In genomic region chr11:76209671-76209955, GRCh38 we compare ENCODE assay signal across 8 cellular contexts. TPM values are rescaled to one million over a fixed set of nuclear protein-coding genes. Genes with fewer than 3 reads are reported as not detected.
A peak's percentile ranks its signal among the peaks of the same experiment; 100 is the strongest.
DNase-seq lines count a peak whose midpoint lies in the region; ATAC-seq and TF ChIP-seq lines count a peak whose summit lies in the region.

No MANE protein-coding gene starts in this region.

- TF ChIP-seq CTCF in AG10803 (conservative IDR thresholded peaks at IDR 0.05; ENCODE audit: low read length) (no peak), KMS-11 (conservative IDR thresholded peaks at IDR 0.05; ENCODE audit: low read depth, low read length) (no peak), dorsolateral prefrontal cortex (IDR thresholded peaks at IDR 0.05 in 54 of 56, conservative IDR thresholded peaks at IDR 0.05 in 2 of 56; ENCODE audit: low read depth in 1 of 56, partially characterized antibody in 56 of 56) (no peak)

- H4K20me1 ChIP-seq in KMS-11 (ENCODE audit: insufficient read depth), result no peaks in the 10 kb centered on the region

- H3K4me3 Mint-ChIP-seq in natural killer cell treated with Interleukin-12 subunit alpha and Interleukin-12 subunit beta and Interleukin-15 and Interleukin-18, amount 100 ng/mL, for 72 hours, result peak overlapping the region; percentile 17

- peak overlapping the region; percentile 72 for H3K4me2 ChIP-seq in KMS-11

- H3K36me3 ChIP-seq in KMS-11 (ENCODE audit: insufficient read depth), result no peaks in the 10 kb centered on the region

- peak overlapping the region; percentile 89 for H2AFZ ChIP-seq in KMS-11 (ENCODE audit: low read depth)

- H3K27me3 Mint-ChIP-seq in natural killer cell treated with Interleukin-12 subunit alpha and Interleukin-12 subunit beta and Interleukin-15 and Interleukin-18, amount 100 ng/mL, for 72 hours, result peaks cover 23 to 28% of the 10 kb centered on the region in 2 donors

- H3K9ac ChIP-seq in KMS-11, result peak overlapping the region; percentile 83

- no peak for ATAC-seq in natural killer cell treated with Interleukin-12 subunit alpha and Interleukin-12 subunit beta and Interleukin-15 and Interleukin-18, amount 100 ng/mL, for 72 hours

- peaks cover 15 to 18% of the 10 kb centered on the region in 2 donors for H3K4me1 Mint-ChIP-seq in natural killer cell treated with Interleukin-12 subunit alpha and Interleukin-12 subunit beta and Interleukin-15 and Interleukin-18, amount 100 ng/mL, for 72 hours (ENCODE audit: low read depth in 2 of 2)

- H3K27me3 ChIP-seq in KMS-11 (ENCODE audit: insufficient read depth, low read depth), result no peaks in the 10 kb centered on the region
- H3K27me3 ChIP-seq in dorsolateral prefrontal cortex, result peaks cover 0 to 33% (median 9%) of the 10 kb centered on the region in 45 donors

- H3K36me3 Mint-ChIP-seq in natural killer cell treated with Interleukin-12 subunit alpha and Interleukin-12 subunit beta and Interleukin-15 and Interleukin-18, amount 100 ng/mL, for 72 hours, result no peaks in the 10 kb centered on the region

- intact Hi-C loops in dorsolateral prefrontal cortex (cut with DNase I), result loop anchor here (2.0 to 10.0 kb wide), 7 partner anchors 52 to 475 kb away; partner anchors contain the start of genes EMSY (in 1 of the 2), GVQW3 (in 1 of the 2) and THAP12 (in 1 of the 2)

- H3K27ac ChIP-seq in KMS-11, result peak overlapping the region; percentile 76
- no peak overlapping the region for H3K27ac ChIP-seq in dorsolateral prefrontal cortex

- H3K27ac Mint-ChIP-seq in natural killer cell treated with Interleukin-12 subunit alpha and Interleukin-12 subunit beta and Interleukin-15 and Interleukin-18, amount 100 ng/mL, for 72 hours, result no peak overlapping the region

- H3K9me3 Mint-ChIP-seq in natural killer cell treated with Interleukin-12 subunit alpha and Interleukin-12 subunit beta and Interleukin-15 and Interleukin-18, amount 100 ng/mL, for 72 hours, result no peaks in the 10 kb centered on the region

- H3K79me2 ChIP-seq in KMS-11 (ENCODE audit: insufficient read depth, low read depth), result peaks cover 22% of the 10 kb centered on the region

- peaks cover 54% of the 10 kb centered on the region for H3K4me1 ChIP-seq in KMS-11 (ENCODE audit: low read depth, poor library complexity, severe bottlenecking)

- H3K4me3 ChIP-seq in AG10803 (ENCODE audit: low read length), result peak overlapping the region; percentile 24
- H3K4me3 ChIP-seq in KMS-11 (IDR thresholded peaks at IDR 0.05; ENCODE audit: insufficient read depth, low read depth, low read length), result no peak overlapping the region
- peak overlapping the region; percentile 47 to 83 (median 66) for H3K4me3 ChIP-seq in dorsolateral prefrontal cortex

- no peak for DNase-seq in AG10803 (ENCODE audit: low read depth)
- DNase-seq in dorsolateral prefrontal cortex, result no peak
- DNase-seq in natural killer cell treated with Interleukin-12 subunit alpha and Interleukin-12 subunit beta and Interleukin-15 and Interleukin-18, amount 100 ng/mL, for 72 hours (ENCODE audit: low spot score), result no peak
- no peak for DNase-seq in stimulated activated naive CD4-positive, alpha-beta T cell treated with Interleukin-2 at 50 U/mL for 16 hours (lab: John Stamatoyannopoulos, UW)
- no peak for DNase-seq in NCI-H526 treated with DMSO at 0.1 percent for 48 hours (lab: John Stamatoyannopoulos, UW)
- DNase-seq in amniotic stem cell (lab: John Stamatoyannopoulos, UW), result no peak
- no peak for DNase-seq in HK-2 (ENCODE audit: unreplicated experiment)

RNA-seq across cellular contexts. Expression of gene WNT11, which starts 3.3 kb away (rescaled TPM):
- 1 to 10 TPM in 77 of 120 experiments, under 1 TPM in 39, not detected in 4; 0.25 to 6.2 (median 1.2) TPM for total RNA-seq in dorsolateral prefrontal cortex
- 1 to 10 TPM in 1 of 2 donors, under 1 TPM in 1; 0.57 to 1.7 TPM for total RNA-seq in natural killer cell treated with Interleukin-12 subunit alpha and Interleukin-12 subunit beta and Interleukin-15 and Interleukin-18, amount 100 ng/mL, for 72 hours
